ENCODE assay signal across 1 cellular context in genomic region chr20:50112512-50113419, GRCh38.
TF ChIP-seq lines count a peak whose summit lies in the region.

Gene UBE2V1, minus strand, starts transcription at chr20:50113150. Its CDS starts 22 bp downstream, at chr20:50113128.

TF ChIP-seq in HepG2, 621 proteins besides CTCF, POLR2A, EP300 and RAD21 (continued from another document and continues in another):
- TF ChIP-seq E2F1 (CRISPR knock-in tag; IDR thresholded peaks at IDR 0.05), result peak; percentile 65; the same call in 1 of the 2 replicates
- no peak; the same call in 1 of the 2 replicates for TF ChIP-seq TFAP4 (IDR thresholded peaks at IDR 0.05; ENCODE audit: borderline replicate concordance, low read depth)
- TF ChIP-seq ZNF30 (CRISPR knock-in tag; IDR thresholded peaks at IDR 0.05), result 0 out of 2 replicates have a peak, but pooled peaks have one; percentile 75
- TF ChIP-seq SPEN (CRISPR knock-in tag; IDR thresholded peaks at IDR 0.05; ENCODE audit: low read depth), result peak; percentile 91
- TF ChIP-seq ZNF138 (CRISPR knock-in tag; IDR thresholded peaks at IDR 0.05; ENCODE audit: low read depth), result peak; percentile 70
- peak; percentile 88 for TF ChIP-seq ZNF276 (CRISPR knock-in tag; IDR thresholded peaks at IDR 0.05; ENCODE audit: low read depth)
- TF ChIP-seq TMF1 (CRISPR knock-in tag; IDR thresholded peaks at IDR 0.05; ENCODE audit: low read depth), result peak; percentile 93; the same call in 1 of the 2 replicates
- peak; percentile 93 for TF ChIP-seq ZNF724P (CRISPR knock-in tag; IDR thresholded peaks at IDR 0.05; ENCODE audit: borderline replicate concordance)
- no peak; the same call in 1 of the 2 replicates for TF ChIP-seq ZNF263 (CRISPR knock-in tag; IDR thresholded peaks at IDR 0.05)
- peak; percentile 19 for TF ChIP-seq CEBPG (CRISPR knock-in tag; IDR thresholded peaks at IDR 0.05)
- peak; percentile 22 for TF ChIP-seq PHF5A (CRISPR knock-in tag; IDR thresholded peaks at IDR 0.05; ENCODE audit: low read depth, unreplicated experiment)
- TF ChIP-seq TERF1 (CRISPR knock-in tag; IDR thresholded peaks at IDR 0.05), result no peak; the same call in 1 of the 2 replicates
- TF ChIP-seq ARHGAP35 (CRISPR knock-in tag; IDR thresholded peaks at IDR 0.05; ENCODE audit: borderline replicate concordance), result 0 out of 2 replicates have a peak, but pooled peaks have one; percentile 25
- TF ChIP-seq ZNF280D (CRISPR knock-in tag; IDR thresholded peaks at IDR 0.05), result no peak
- peak; percentile 87; the same call in 1 of the 2 replicates for TF ChIP-seq CHCHD3 (CRISPR knock-in tag; IDR thresholded peaks at IDR 0.05)
- peak; percentile 84; the same call in 1 of the 2 replicates for TF ChIP-seq ZNF761 (CRISPR knock-in tag; conservative IDR thresholded peaks at IDR 0.05)
- peak; percentile 88 for TF ChIP-seq MYC (CRISPR knock-in tag; IDR thresholded peaks at IDR 0.05; ENCODE audit: borderline replicate concordance)
- 0 out of 2 replicates have a peak, but pooled peaks have one; percentile 75 for TF ChIP-seq KDM2A (CRISPR knock-in tag; IDR thresholded peaks at IDR 0.05; ENCODE audit: borderline replicate concordance, low read depth)
- peak; percentile 86 for TF ChIP-seq KAT8 (CRISPR knock-in tag; IDR thresholded peaks at IDR 0.05)
- peak; percentile 99 for TF ChIP-seq ZFX (CRISPR knock-in tag; IDR thresholded peaks at IDR 0.05; ENCODE audit: low read depth)
- TF ChIP-seq UBTF (CRISPR knock-in tag; IDR thresholded peaks at IDR 0.05), result peak; percentile 71; the same call in 1 of the 2 replicates
- no peak; the same call in 1 of the 2 replicates for TF ChIP-seq ZNF580 (CRISPR knock-in tag; IDR thresholded peaks at IDR 0.05; ENCODE audit: borderline replicate concordance, low read depth)
- TF ChIP-seq TGIF2 (CRISPR knock-in tag; IDR thresholded peaks at IDR 0.05), result peak; percentile 92
- TF ChIP-seq FOXO1 (CRISPR knock-in tag; IDR thresholded peaks at IDR 0.05), result peak; percentile 61; the same call in 1 of the 2 replicates
- 0 out of 2 replicates have a peak, but pooled peaks have one; percentile 49 for TF ChIP-seq ZNF318 (CRISPR knock-in tag; IDR thresholded peaks at IDR 0.05)
- peak in 1 of 2 experiments; percentile 64; a peak in 2 of 4 replicates for TF ChIP-seq KLF16 (CRISPR knock-in tag; IDR thresholded peaks at IDR 0.05)
- no peak; the same call in none of the 2 replicates for TF ChIP-seq IKZF5 (CRISPR knock-in tag; IDR thresholded peaks at IDR 0.05)
- TF ChIP-seq MTF1 (CRISPR knock-in tag; IDR thresholded peaks at IDR 0.05), result peak; percentile 73; the same call in 1 of the 2 replicates
- peak; percentile 97 for TF ChIP-seq GMEB1 (CRISPR knock-in tag; IDR thresholded peaks at IDR 0.05; ENCODE audit: borderline replicate concordance)
- TF ChIP-seq NKX3-1 (CRISPR knock-in tag; IDR thresholded peaks at IDR 0.05), result no peak; the same call in none of the 2 replicates
